1 cellular context compared by ENCODE assay signal in genomic region chr2:239401450-239402227, GRCh38.
TF ChIP-seq lines count a peak whose summit lies in the region.

No MANE protein-coding gene starts in this region.

TF ChIP-seq in K562, 482 proteins besides CTCF, POLR2A, EP300 and RAD21 (continued from another document and continues in another):
- TF ChIP-seq FIP1L1 (IDR thresholded peaks at IDR 0.05; ENCODE audit: low read depth, low read length, poor library complexity, severe bottlenecking) = peak; percentile 62
- 0 out of 2 replicates have a peak, but pooled peaks have one; percentile 74 for TF ChIP-seq ZNF282 (CRISPR knock-in tag; IDR thresholded peaks at IDR 0.05)
- TF ChIP-seq ZNF133 (CRISPR knock-in tag; IDR thresholded peaks at IDR 0.05) = no peak
- TF ChIP-seq CHD1 (IDR thresholded peaks at IDR 0.05; ENCODE audit: low read length) = no peak
- no peak for TF ChIP-seq ARHGAP35 (IDR thresholded peaks at IDR 0.05; ENCODE audit: partially characterized antibody)
- TF ChIP-seq MXI1 (IDR thresholded peaks at IDR 0.05; ENCODE audit: low read depth, low read length) = no peak
- TF ChIP-seq PHB2 (IDR thresholded peaks at IDR 0.05; ENCODE audit: low read depth) = no peak
- 0 out of 2 replicates have a peak, but pooled peaks have one; percentile 43 for TF ChIP-seq ETV5 (CRISPR knock-in tag; IDR thresholded peaks at IDR 0.05; ENCODE audit: low read depth)
- TF ChIP-seq ZBTB11 (CRISPR knock-in tag; IDR thresholded peaks at IDR 0.05) = peak in 1 of 3 experiments; percentile 43; a peak in 1 of 6 replicates
- TF ChIP-seq CBX3 (IDR thresholded peaks at IDR 0.05; ENCODE audit: borderline replicate concordance in 1 of 2, low read length in 2 of 2) = 0 out of 3 replicates have a peak, but pooled peaks of 1 of the 2 experiments have one; percentile 5
- no peak for TF ChIP-seq PCBP1 (IDR thresholded peaks at IDR 0.05; ENCODE audit: low read depth, low read length, poor library complexity, severe bottlenecking)
- peak; percentile 59; the same call in 1 of the 2 replicates for TF ChIP-seq CREM (IDR thresholded peaks at IDR 0.05; ENCODE audit: low read depth)
- no peak for TF ChIP-seq WHSC1 (IDR thresholded peaks at IDR 0.05; ENCODE audit: low read length)
- peak; percentile 98 for TF ChIP-seq RBFOX2 (IDR thresholded peaks at IDR 0.05; ENCODE audit: low read depth, low read length)
- peak; percentile 99 for TF ChIP-seq PHF8 (IDR thresholded peaks at IDR 0.05; ENCODE audit: borderline replicate concordance, low read length)
- TF ChIP-seq ZNF197 (CRISPR knock-in tag; IDR thresholded peaks at IDR 0.05; ENCODE audit: low read depth) = no peak
- no peak for TF ChIP-seq HDGF (IDR thresholded peaks at IDR 0.05)
- TF ChIP-seq ZFPM2 (CRISPR knock-in tag; IDR thresholded peaks at IDR 0.05) = no peak
- TF ChIP-seq COPS2 (conservative IDR thresholded peaks at IDR 0.05) = no peak
- no peak for TF ChIP-seq IRF2 (CRISPR knock-in tag; IDR thresholded peaks at IDR 0.05)
- peak; percentile 61; the same call in 1 of the 2 replicates for TF ChIP-seq MTA3 (IDR thresholded peaks at IDR 0.05; ENCODE audit: borderline replicate concordance)
- TF ChIP-seq ZBTB9 (CRISPR knock-in tag; IDR thresholded peaks at IDR 0.05) = 0 out of 2 replicates have a peak, but pooled peaks have one; percentile 38
- TF ChIP-seq SIRT6 (IDR thresholded peaks at IDR 0.05; ENCODE audit: low read depth, low read length) = no peak
- peak; percentile 97 for TF ChIP-seq POLR2G (IDR thresholded peaks at IDR 0.05; ENCODE audit: low read depth, low read length)
- no peak for TF ChIP-seq LEF1 (IDR thresholded peaks at IDR 0.05)
- TF ChIP-seq ZNF274 (IDR thresholded peaks at IDR 0.05; ENCODE audit: borderline replicate concordance, low read depth, low read length) = no peak
- peak; percentile 85 for TF ChIP-seq ZNF511 (CRISPR knock-in tag; IDR thresholded peaks at IDR 0.05)
- no peak for TF ChIP-seq CBX5 (IDR thresholded peaks at IDR 0.05; ENCODE audit: borderline replicate concordance, low read depth)
- TF ChIP-seq PHTF2 (CRISPR knock-in tag; IDR thresholded peaks at IDR 0.05) = no peak
- TF ChIP-seq ZNF717 (CRISPR knock-in tag; IDR thresholded peaks at IDR 0.05) = no peak
- peak; percentile 19; the same call in 1 of the 2 replicates for TF ChIP-seq LARP7 (IDR thresholded peaks at IDR 0.05)
- TF ChIP-seq HOXB6 (CRISPR knock-in tag; IDR thresholded peaks at IDR 0.05; ENCODE audit: borderline replicate concordance) = no peak
- no peak for TF ChIP-seq MAFK (IDR thresholded peaks at IDR 0.05; ENCODE audit: low read length)
- no peak for TF ChIP-seq VEZF1 (CRISPR knock-in tag; IDR thresholded peaks at IDR 0.05)
- no peak for TF ChIP-seq THRA (IDR thresholded peaks at IDR 0.05)
- peak; percentile 94 for TF ChIP-seq SIN3B (IDR thresholded peaks at IDR 0.05; ENCODE audit: low read depth)
- no peak for TF ChIP-seq CHD4 (IDR thresholded peaks at IDR 0.05; ENCODE audit: insufficient read depth, insufficient replicate concordance, low read depth, low read length, poor library complexity, severe bottlenecking)
- TF ChIP-seq ZNF584 (CRISPR knock-in tag; IDR thresholded peaks at IDR 0.05; ENCODE audit: low read depth) = no peak
- TF ChIP-seq ZNF408 (CRISPR knock-in tag; IDR thresholded peaks at IDR 0.05; ENCODE audit: low read depth) = no peak
- no peak for TF ChIP-seq ZNF41 (CRISPR knock-in tag; conservative IDR thresholded peaks at IDR 0.05)
- TF ChIP-seq NFE2 (IDR thresholded peaks at IDR 0.05; ENCODE audit: low read depth) = no peak
- TF ChIP-seq HEY1 (CRISPR knock-in tag; IDR thresholded peaks at IDR 0.05; ENCODE audit: borderline replicate concordance) = no peak
- no peak for TF ChIP-seq MIER1 (IDR thresholded peaks at IDR 0.05; ENCODE audit: low read depth)
- TF ChIP-seq ATF4 (CRISPR knock-in tag; IDR thresholded peaks at IDR 0.05) = no peak
- TF ChIP-seq ZNF75A (CRISPR knock-in tag; IDR thresholded peaks at IDR 0.05) = no peak
- no peak for TF ChIP-seq ILK (tag; IDR thresholded peaks at IDR 0.05; ENCODE audit: borderline replicate concordance, low read depth)
- TF ChIP-seq RERE (CRISPR knock-in tag; IDR thresholded peaks at IDR 0.05; ENCODE audit: borderline replicate concordance) = no peak
- 0 out of 2 replicates have a peak, but pooled peaks have one; percentile 53 for TF ChIP-seq SRSF1 (IDR thresholded peaks at IDR 0.05; ENCODE audit: low read depth, low read length)
- TF ChIP-seq TCF15 (CRISPR knock-in tag; IDR thresholded peaks at IDR 0.05) = no peak
- TF ChIP-seq DDX20 (tag; IDR thresholded peaks at IDR 0.05; ENCODE audit: low read depth) = no peak
- no peak for TF ChIP-seq DLX4 (CRISPR knock-in tag; IDR thresholded peaks at IDR 0.05)
- TF ChIP-seq CBFA2T2 (conservative IDR thresholded peaks at IDR 0.05) = peak; percentile 81
- TF ChIP-seq HNRNPLL (IDR thresholded peaks at IDR 0.05; ENCODE audit: low read depth, low read length, poor library complexity, severe bottlenecking) = no peak
- no peak for TF ChIP-seq ZKSCAN3 (CRISPR knock-in tag; IDR thresholded peaks at IDR 0.05)
